In genomic region chr15:90869140-90869541, GRCh38 we compare ENCODE assay signal across 8 cellular contexts. TPM values are rescaled to one million over a fixed set of nuclear protein-coding genes. Genes with fewer than 3 reads are reported as not detected.
DNase-seq lines count a peak whose midpoint lies in the region; ATAC-seq, FAIRE-seq and TF ChIP-seq lines count a peak whose summit lies in the region.

No MANE protein-coding gene starts in this region.

- H3K4me2 ChIP-seq in astrocyte (ENCODE audit: low read length): peak overlapping the region; percentile 99

- H3K4me3 Mint-ChIP-seq in astrocyte (ENCODE audit: unreplicated experiment): no peak overlapping the region

- H3K27ac Mint-ChIP-seq in astrocyte (ENCODE audit: unreplicated experiment): peak overlapping the region; percentile 96

- TF ChIP-seq CTCF in left ventricle myocardium inferior (IDR thresholded peaks at IDR 0.05; ENCODE audit: borderline replicate concordance) (no peak), astrocyte (IDR thresholded peaks at IDR 0.05; ENCODE audit: insufficient read depth, low read depth, low read length) (no peak), upper lobe of right lung (IDR thresholded peaks at IDR 0.05) (no peak)

- H3K4me1 Mint-ChIP-seq in astrocyte (ENCODE audit: low read depth, unreplicated experiment): peaks cover 33% of the 10 kb centered on the region

- H3K79me2 ChIP-seq in astrocyte (ENCODE audit: insufficient read depth, low read length): peaks cover 40% of the 10 kb centered on the region

- H4K20me1 ChIP-seq in astrocyte (ENCODE audit: insufficient read depth, low read length): peaks cover 7% of the 10 kb centered on the region

- H3K27me3 Mint-ChIP-seq in astrocyte (ENCODE audit: low read depth, unreplicated experiment): peaks cover 5% of the 10 kb centered on the region

- ATAC-seq in left ventricle myocardium superior: no peak
- no peak for ATAC-seq in upper lobe of right lung
- no peak for ATAC-seq in HG03139 (IDR thresholded peaks at IDR 0.05; ENCODE audit: unreplicated experiment)

- H3K4me1 ChIP-seq in left ventricle myocardium inferior (peaks cover 67% of the 10 kb centered on the region), astrocyte (ENCODE audit: insufficient read depth, low read length) (peaks cover 45% of the 10 kb centered on the region), mucosa of rectum (ENCODE audit: control insufficient read depth in 2 of 2, insufficient read depth in 2 of 2, low read length in 2 of 2) (peaks cover 48 to 54% of the 10 kb centered on the region in 2 donors), upper lobe of right lung (peaks cover 49% of the 10 kb centered on the region)

- DNase-seq in left ventricle myocardium inferior (no peak), left ventricle myocardium superior (no peak), astrocyte (ENCODE audit: low read depth) (no peak), upper lobe of right lung (no peak), NCI-H510A (lab: John Stamatoyannopoulos, UW) (no peak), cortex of kidney (lab: John Stamatoyannopoulos, UW) (no peak)

- no peaks in the 10 kb centered on the region for H3K36me3 ChIP-seq in left ventricle myocardium inferior
- no peaks in the 10 kb centered on the region for H3K36me3 ChIP-seq in astrocyte (ENCODE audit: insufficient read depth, low read length)
- H3K36me3 ChIP-seq in mucosa of rectum (ENCODE audit: control insufficient read depth in 2 of 2, insufficient read depth in 2 of 2, low read length in 2 of 2): no peaks in the 10 kb centered on the region
- H3K36me3 ChIP-seq in upper lobe of right lung: no peaks in the 10 kb centered on the region

- H2AFZ ChIP-seq in astrocyte (ENCODE audit: low read depth, low read length): peak overlapping the region; percentile 18

- H3K36me3 Mint-ChIP-seq in astrocyte (ENCODE audit: low read depth, unreplicated experiment): peaks cover 5% of the 10 kb centered on the region

- H3K9me3 Mint-ChIP-seq in astrocyte (ENCODE audit: unreplicated experiment): no peaks in the 10 kb centered on the region

- H3K9ac ChIP-seq in astrocyte (ENCODE audit: low read length): peak overlapping the region; percentile 80
- H3K9ac ChIP-seq in mucosa of rectum (ENCODE audit: low read depth in 1 of 2, low read length in 2 of 2): peak overlapping the region; percentile 52 to 90

- H3K27me3 ChIP-seq in left ventricle myocardium inferior (ENCODE audit: low read depth) (no peaks in the 10 kb centered on the region), astrocyte (ENCODE audit: insufficient read depth, low read length) (no peaks in the 10 kb centered on the region), mucosa of rectum (ENCODE audit: control insufficient read depth in 2 of 2, insufficient read depth in 2 of 2, low read length in 2 of 2) (no peaks in the 10 kb centered on the region), upper lobe of right lung (no peaks in the 10 kb centered on the region)

- no peak for FAIRE-seq in astrocyte (lab: Jason Lieb, UNC)

- peak overlapping the region; percentile 98 for H3K27ac ChIP-seq in left ventricle myocardium inferior (replicated peaks)
- peak overlapping the region; percentile 95 for H3K27ac ChIP-seq in astrocyte (ENCODE audit: low read depth, low read length)
- H3K27ac ChIP-seq in mucosa of rectum (ENCODE audit: low read depth in 2 of 2, low read length in 2 of 2): peak overlapping the region; percentile 82 to 86
- peak overlapping the region; percentile 96 for H3K27ac ChIP-seq in upper lobe of right lung

- H3K4me3 ChIP-seq in left ventricle myocardium inferior (no peak overlapping the region), astrocyte (ENCODE audit: insufficient read depth, low read depth, low read length) (no peak overlapping the region), mucosa of rectum (ENCODE audit: low read length in 2 of 2) (no peak overlapping the region), upper lobe of right lung (no peak overlapping the region)

- intact Hi-C loops in left ventricle myocardium inferior (cut with micrococcal nuclease): no loop called here
- intact Hi-C loops in left ventricle myocardium superior (cut with micrococcal nuclease): no loop called here
- intact Hi-C loops in upper lobe of right lung (cut with DNase I): no loop called here

- no peaks in the 10 kb centered on the region for H3K9me3 ChIP-seq in left ventricle myocardium inferior (replicated peaks)
- H3K9me3 ChIP-seq in astrocyte (ENCODE audit: insufficient read depth, low read depth, low read length): no peaks in the 10 kb centered on the region
- no peaks in the 10 kb centered on the region for H3K9me3 ChIP-seq in mucosa of rectum (ENCODE audit: control insufficient read depth in 2 of 2, low read length in 2 of 2)
- H3K9me3 ChIP-seq in upper lobe of right lung: no peaks in the 10 kb centered on the region

RNA-seq across cellular contexts. Expression of gene FURIN, which starts 0.8 kb away (rescaled TPM):
- total RNA-seq in left ventricle myocardium inferior: 42.7 TPM
- 49.9 TPM for total RNA-seq in left ventricle myocardium superior
- total RNA-seq in astrocyte: 122 and 135 TPM in 2 replicates
- total RNA-seq in upper lobe of right lung: 104 TPM

RNA-seq across cellular contexts. Expression of gene FES, which starts 15.2 kb away (rescaled TPM):
- total RNA-seq in left ventricle myocardium inferior (11.9 TPM), left ventricle myocardium superior (15.4 TPM), astrocyte (4.4 and 7.2 TPM in 2 replicates), upper lobe of right lung (48.0 TPM)

RNA-seq across cellular contexts. Expression of gene MAN2A2, which starts 34.0 kb away (rescaled TPM):
- total RNA-seq in left ventricle myocardium inferior (95.4 TPM), left ventricle myocardium superior (146 TPM), astrocyte (18.5 and 21.3 TPM in 2 replicates), upper lobe of right lung (94.0 TPM)
